8 cellular contexts compared by ENCODE assay signal in the genomic region with DNA sequence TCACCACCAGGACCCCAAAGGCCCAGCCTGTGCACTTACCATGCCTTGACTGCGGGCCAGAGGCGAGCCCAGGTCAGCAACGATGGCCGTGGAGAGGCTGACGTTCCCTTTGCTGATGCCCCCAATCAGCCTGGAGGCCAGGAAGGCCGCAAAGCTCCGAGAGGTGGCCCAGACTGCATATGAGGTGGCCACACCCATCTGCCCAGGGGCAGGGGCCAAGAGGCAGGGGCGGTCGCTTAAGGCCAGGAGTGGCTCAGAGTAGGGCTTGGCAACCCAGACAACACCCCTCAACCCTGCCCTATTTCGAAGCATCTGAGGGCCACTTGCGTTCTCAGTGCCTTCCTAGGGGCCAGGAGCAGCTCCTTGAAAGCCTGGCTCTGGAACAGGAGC. TPM values are rescaled to one million over a fixed set of nuclear protein-coding genes. Genes with fewer than 3 reads are reported as not detected.
DNase-seq lines count a peak whose midpoint lies in the region; ATAC-seq and TF ChIP-seq lines count a peak whose summit lies in the region.

No MANE protein-coding gene starts in this region.

- WGBS in mammary epithelial cell (ENCODE audit: low coverage, missing lambda C conversion rate): 90% methylated on average over 3 of the region's 11 CpGs

- H4K20me1 ChIP-seq in BLaER1 (peaks cover 68% of the 10 kb centered on the region), mammary epithelial cell (ENCODE audit: insufficient read depth, low read length) (no peaks in the 10 kb centered on the region)

- H3K36me3 ChIP-seq in BLaER1: peaks cover 39% of the 10 kb centered on the region
- H3K36me3 ChIP-seq in mammary epithelial cell (ENCODE audit: insufficient read depth, low read length): no peaks in the 10 kb centered on the region

- H3K4me3 Mint-ChIP-seq in nephron progenitor cell: peak overlapping the region; percentile 87

- H3K4me1 Mint-ChIP-seq in nephron progenitor cell: peaks cover 31% of the 10 kb centered on the region

- peaks cover 4% of the 10 kb centered on the region for H3K27me3 Mint-ChIP-seq in nephron progenitor cell (ENCODE audit: low read depth, poor library complexity)

- H3K79me2 ChIP-seq in mammary epithelial cell (ENCODE audit: insufficient read depth, low read length): peaks cover 47% of the 10 kb centered on the region

- H3K4me1 ChIP-seq in BLaER1: peaks cover 82% of the 10 kb centered on the region
- peaks cover 37% of the 10 kb centered on the region for H3K4me1 ChIP-seq in mammary epithelial cell (ENCODE audit: insufficient read depth, low read length)

- TF ChIP-seq CTCF in HL-60 (IDR thresholded peaks at IDR 0.05; ENCODE audit: insufficient read depth, low read length) (no peak), mammary epithelial cell (conservative IDR thresholded peaks at IDR 0.05 in 1 of 2, IDR thresholded peaks at IDR 0.05 in 1 of 2; ENCODE audit: extremely low read depth in 1 of 2, insufficient read depth in 1 of 2, low read depth in 1 of 2, low read length in 2 of 2) (no peak), nephron progenitor cell (IDR thresholded peaks at IDR 0.05) (no peak)

- intact Hi-C loops in mammary epithelial cell (cut with micrococcal nuclease): no loop called here

- peak overlapping the region; percentile 80 for H3K9ac ChIP-seq in BLaER1
- no peak overlapping the region for H3K9ac ChIP-seq in mammary epithelial cell (ENCODE audit: insufficient read depth, low read length)

- no peak for ATAC-seq in HG03139 (IDR thresholded peaks at IDR 0.05; ENCODE audit: unreplicated experiment)
- no peak for ATAC-seq in HG03520 (IDR thresholded peaks at IDR 0.05; ENCODE audit: unreplicated experiment)
- ATAC-seq in GM21528 (IDR thresholded peaks at IDR 0.05; ENCODE audit: low FRiP score, unreplicated experiment): no peak

- dilution Hi-C loops in mammary epithelial cell (cut with HindIII; ENCODE audit: low sequenced_read_pairs): no loop called here

- H2AFZ ChIP-seq in mammary epithelial cell (ENCODE audit: low read depth, low read length): no peak overlapping the region

- H3K27me3 ChIP-seq in BLaER1 (no peaks in the 10 kb centered on the region), HL-60 (ENCODE audit: insufficient read depth, poor library complexity, severe bottlenecking) (no peaks in the 10 kb centered on the region), mammary epithelial cell (ENCODE audit: insufficient read depth, low read length) (no peaks in the 10 kb centered on the region)

- peak; percentile 57 to 62 for DNase-seq in HL-60 (ENCODE audit: low read depth in 1 of 2, low spot score in 1 of 2)
- DNase-seq in mammary epithelial cell: no peak
- DNase-seq in nephron progenitor cell: no peak
- DNase-seq in mucosa of gallbladder (ENCODE audit: low spot score): no peak

- H3K4me3 ChIP-seq in BLaER1 (peak overlapping the region; percentile 73), HL-60 (replicated peaks; ENCODE audit: insufficient read depth, low read length) (peak overlapping the region; percentile 75), mammary epithelial cell (replicated peaks in 1 of 3; ENCODE audit: insufficient read depth in 1 of 3, low read depth in 2 of 3, low read length in 3 of 3) (peak overlapping the region in 2 of 3 experiments; percentile 71 to 78)

- no peaks in the 10 kb centered on the region for H3K9me3 ChIP-seq in BLaER1
- H3K9me3 ChIP-seq in mammary epithelial cell (replicated peaks; ENCODE audit: insufficient read depth, low read length): no peaks in the 10 kb centered on the region

- H3K36me3 Mint-ChIP-seq in nephron progenitor cell (ENCODE audit: low read depth): peaks cover 21% of the 10 kb centered on the region

- no peak overlapping the region for H3K27ac Mint-ChIP-seq in nephron progenitor cell

- peak overlapping the region; percentile 81 for H3K27ac ChIP-seq in BLaER1
- H3K27ac ChIP-seq in HL-60 (replicated peaks): peak overlapping the region; percentile 99
- no peak overlapping the region for H3K27ac ChIP-seq in mammary epithelial cell (ENCODE audit: insufficient read depth, low read depth, low read length)

- H3K9me3 Mint-ChIP-seq in nephron progenitor cell: no peaks in the 10 kb centered on the region

- no TSS peak for BruUV-seq in mammary epithelial cell (replicated peaks; lab: Mats Ljungman, UMichigan)

- in situ Hi-C loops in mammary epithelial cell (cut with MboI; ENCODE audit: low sequenced_read_pairs in 2 of 2): loop anchor here in 1 of 2 donors (25.0 kb wide), 1 partner anchor 170 kb away; a partner anchor contains a TSS

- CTCF ChIA-PET in mammary epithelial cell (lab: Charles Lee; ENCODE audit: low non-redundant PET): no interaction called here

- H3K4me2 ChIP-seq in BLaER1 (peak overlapping the region; percentile 96), mammary epithelial cell (ENCODE audit: insufficient read depth, low read depth, low read length) (peak overlapping the region; percentile 96)

RNA-seq across cellular contexts. Expression of a gene that starts 30.6 kb away (rescaled TPM):
- total RNA-seq in mammary epithelial cell: 10 to 100 TPM; 22.8 to 40.0 TPM
- 16.1 TPM for polyA plus RNA-seq in mammary epithelial cell
- 37.5 TPM for polyA minus RNA-seq in mammary epithelial cell
- 17.6 TPM for total RNA-seq in mucosa of gallbladder

RNA-seq across cellular contexts. Expression of a gene that starts 30.8 kb away (rescaled TPM):
- total RNA-seq in mammary epithelial cell (1 to 10 TPM; 5.4 to 6.8 TPM), mucosa of gallbladder (7.3 TPM)
- 2.1 TPM for polyA plus RNA-seq in mammary epithelial cell
- polyA minus RNA-seq in mammary epithelial cell: not detected

Comparison
In these comparisons a context has a peak if more than half of its experiments do, and no peak if none do; other contexts are left out.
1. DNase-seq: peak in HL-60 (2 of 2); none in mammary epithelial cell (single experiment), nephron progenitor cell (single experiment) and mucosa of gallbladder (single experiment).
2. Peak in every context shown above with its lines, with median percentiles within 50 percentile points of each other: H3K4me3 ChIP-seq.